17 cellular contexts compared by ENCODE assay signal in the genomic region with DNA sequence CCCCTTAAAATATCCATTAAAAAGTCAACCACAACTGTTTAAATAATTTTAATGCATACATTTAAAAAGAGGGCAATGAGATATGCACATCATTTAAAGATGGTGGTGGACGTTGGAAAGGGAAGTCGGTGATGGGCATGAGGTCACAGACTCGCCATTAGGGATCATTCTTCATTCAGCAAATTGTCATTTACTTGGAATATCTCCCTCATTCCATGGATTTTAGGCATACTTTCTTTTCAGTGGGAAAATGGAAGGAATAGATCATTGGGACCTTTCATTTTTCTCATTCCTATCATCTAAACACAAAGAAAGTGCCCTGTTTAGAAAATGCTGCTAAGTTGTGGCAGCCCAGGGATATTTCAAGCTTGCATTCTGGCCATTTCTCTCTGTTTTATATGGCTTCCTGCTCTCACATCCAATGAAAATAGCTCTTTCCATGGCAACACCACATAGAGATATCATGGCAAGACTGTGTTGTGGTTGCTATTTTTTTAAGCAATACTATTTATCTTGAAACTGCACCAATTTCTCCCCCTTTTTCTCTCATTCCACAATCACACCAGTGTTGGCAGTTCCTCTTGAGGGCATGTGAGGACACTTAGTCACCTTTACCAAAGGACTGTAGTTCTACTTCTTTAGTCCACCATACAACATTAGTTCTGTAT. TPM values are rescaled to one million over a fixed set of nuclear protein-coding genes. Genes with fewer than 3 reads are reported as not detected.
DNase-seq lines count a peak whose midpoint lies in the region; ATAC-seq and TF ChIP-seq lines count a peak whose summit lies in the region.
"Had no signal": no experiment of that assay in that cellular context is flagged by ENCODE, and none has a peak within 500 bp of the region (broad histone marks: within the 10 kb centered on the region; RNA-seq: fewer than 3 reads in every experiment).

No MANE protein-coding gene starts in this region.

- WGBS in aorta, 2 donors, result 1 to 5% methylated on average over 3 of the region's 3 CpGs

- H3K9me3 ChIP-seq in right atrium auricular region (no peaks in the 10 kb centered on the region), aorta (ENCODE audit: control insufficient read depth, low read length) (no peaks in the 10 kb centered on the region)
- H3K9me3 ChIP-seq: heart left ventricle, vagina had no signal

- no peaks in the 10 kb centered on the region for H3K36me3 ChIP-seq in right atrium auricular region
- no peaks in the 10 kb centered on the region for H3K36me3 ChIP-seq in aorta (ENCODE audit: control insufficient read depth in 1 of 2, insufficient read depth in 2 of 2, low read length in 1 of 2)
- H3K36me3 ChIP-seq: cardiac muscle cell, heart left ventricle, vagina had no signal

- intact Hi-C loops in left ventricle myocardium superior (cut with micrococcal nuclease) (no loop called here), aorta (cut with DNase I) (loop anchor here in 1 of 2 donors (2.0 kb wide), 1 partner anchor 22 kb away; no protein-coding TSS in a partner anchor)

- H3K27ac ChIP-seq in right atrium auricular region, result peak overlapping the region; percentile 15 to 57
- H3K27ac ChIP-seq in aorta (ENCODE audit: low read depth in 1 of 2, low read length in 2 of 2), result peak overlapping the region; percentile 76 to 85
- H3K27ac ChIP-seq: cardiac muscle cell, vagina, VCaP had no signal

- ATAC-seq in left ventricle myocardium superior (no peak), left lobe of liver (peak; percentile 71), aorta (ENCODE audit: low FRiP score) (peak; percentile 78), HG03159 (IDR thresholded peaks at IDR 0.05; ENCODE audit: unreplicated experiment) (no peak), GM18498 (IDR thresholded peaks at IDR 0.05; ENCODE audit: unreplicated experiment) (no peak), HG02938 (IDR thresholded peaks at IDR 0.05; ENCODE audit: unreplicated experiment) (no peak)
- ATAC-seq: naive thymus-derived CD8-positive, alpha-beta T cell had no signal

- H3K4me1 Mint-ChIP-seq in chondrocyte (ENCODE audit: low read depth), result peaks cover 81% of the 10 kb centered on the region
- H3K4me1 Mint-ChIP-seq: naive thymus-derived CD8-positive, alpha-beta T cell had no signal

- H3K4me1 ChIP-seq in right atrium auricular region, result peaks cover 0 to 11% of the 10 kb centered on the region in 2 donors
- H3K4me1 ChIP-seq in aorta (ENCODE audit: control insufficient read depth in 1 of 2, insufficient read depth in 2 of 2, low read length in 2 of 2), result peaks cover 9 to 16% of the 10 kb centered on the region in 2 donors
- H3K4me1 ChIP-seq: vagina had no signal

- H3K27me3 ChIP-seq in right atrium auricular region, result no peaks in the 10 kb centered on the region
- no peaks in the 10 kb centered on the region for H3K27me3 ChIP-seq in aorta (ENCODE audit: control insufficient read depth in 1 of 2, insufficient read depth in 2 of 2, low read length in 1 of 2)
- H3K27me3 ChIP-seq: cardiac muscle cell, heart left ventricle, vagina had no signal

- TF ChIP-seq CTCF in right atrium auricular region (IDR thresholded peaks at IDR 0.05), result no peak
- no peak for TF ChIP-seq CTCF in chondrocyte (IDR thresholded peaks at IDR 0.05)

- H3K4me3 ChIP-seq in right atrium auricular region (no peak overlapping the region), aorta (ENCODE audit: low read length in 2 of 2) (no peak overlapping the region)
- H3K4me3 ChIP-seq: cardiac muscle cell, heart left ventricle, vagina had no signal

- no peaks in the 10 kb centered on the region for H3K27me3 Mint-ChIP-seq in chondrocyte (ENCODE audit: low read depth)

- H3K9me3 Mint-ChIP-seq in chondrocyte (ENCODE audit: low read depth), result peaks cover 9% of the 10 kb centered on the region

- no peaks in the 10 kb centered on the region for H3K36me3 Mint-ChIP-seq in chondrocyte (ENCODE audit: low read depth)
- H3K36me3 Mint-ChIP-seq: naive thymus-derived CD8-positive, alpha-beta T cell had no signal

- H3K27ac Mint-ChIP-seq in chondrocyte (ENCODE audit: unreplicated experiment), result peak overlapping the region; percentile 90
- H3K27ac Mint-ChIP-seq: naive thymus-derived CD8-positive, alpha-beta T cell had no signal

- H3K4me3 Mint-ChIP-seq in chondrocyte (ENCODE audit: unreplicated experiment), result no peak overlapping the region
- H3K4me3 Mint-ChIP-seq: naive thymus-derived CD8-positive, alpha-beta T cell had no signal

- no peak for DNase-seq in right atrium auricular region (ENCODE audit: low spot score)
- DNase-seq in left ventricle myocardium superior, result no peak
- no peak for DNase-seq in chondrocyte (ENCODE audit: low spot score)
- DNase-seq in left lobe of liver (ENCODE audit: low spot score), result no peak
- no peak for DNase-seq in aorta
- DNase-seq: activated gamma-delta T cell; heart left ventricle; naive thymus-derived CD8-positive, alpha-beta T cell; NCI-H1436; NCI-H446 treated with DMSO at 0.1 percent for 48 hours; stimulated activated CD4-positive, alpha-beta T cell treated with anti-CD3 and anti-CD28 coated beads, Interleukin-4, amount 100 ng/mL, for 24 hours had no signal

RNA-seq across cellular contexts. Expression of gene LMCD1, which starts 40.7 kb away (rescaled TPM):
- total RNA-seq in right atrium auricular region (10 to 100 TPM; 73.5 to 79.0 TPM), left ventricle myocardium superior (37.9 TPM), chondrocyte (260 to 268 TPM (median 263 TPM) in 3 replicates), left lobe of liver (2.9 TPM), aorta (1,000 to 10,000 TPM in 1 of 2 donors, 100 to 1,000 TPM in 1; 192 to 1,289 TPM)
- 100 to 1,000 TPM; 347 to 416 TPM for polyA plus RNA-seq in aorta
- total RNA-seq: naive thymus-derived CD8-positive, alpha-beta T cell had no signal

Comparison
In these comparisons a context has a peak if more than half of its experiments do, and no peak if none do; other contexts are left out.
1. ATAC-seq: peak in left lobe of liver (single experiment) and aorta (single experiment); none in left ventricle myocardium superior (single experiment), HG03159 (single experiment), GM18498 (single experiment) and HG02938 (single experiment).